Comparison of ENCODE assay signal across 11 cellular contexts in genomic region chr14:65849558-65849957, GRCh38.
DNase-seq lines count a peak whose midpoint lies in the region; ATAC-seq and TF ChIP-seq lines count a peak whose summit lies in the region.
"Had no signal": no experiment of that assay in that cellular context is flagged by ENCODE, and none has a peak within 500 bp of the region (broad histone marks: within the 10 kb centered on the region; RNA-seq: fewer than 3 reads in every experiment).

No MANE protein-coding gene starts in this region.

- in situ Hi-C loops in GM13977 (cut with MboI; ENCODE audit: low pct_unique_long_range_greater_than_20kb, low sequenced_read_pairs, unreplicated experiment) = loop anchor here (25.0 kb wide), 1 partner anchor 437 kb away; the partner anchor contains the start of gene FUT8

- TF ChIP-seq CTCF in CD4-positive, alpha-beta T cell (IDR thresholded peaks at IDR 0.05) = no peak
- no peak for TF ChIP-seq CTCF in brain (conservative IDR thresholded peaks at IDR 0.05)
- no peak for TF ChIP-seq CTCF in GM13977 (IDR thresholded peaks at IDR 0.05; ENCODE audit: extremely low read depth, insufficient read depth, missing control alignments)

- DNase-seq in CD4-positive, alpha-beta T cell = no peak
- DNase-seq in D341Med (ENCODE audit: low spot score) = peak; percentile 76
- DNase-seq in NCI-H69 (lab: John Stamatoyannopoulos, UW) = peak; percentile 95
- no peak for DNase-seq in middle frontal gyrus (ENCODE audit: extremely low spot score, low spot score)
- no peak for DNase-seq in UCSD-AML1 (lab: John Stamatoyannopoulos, UW; ENCODE audit: unreplicated experiment)
- DNase-seq in GM13977 (ENCODE audit: low spot score) = no peak
- DNase-seq: lower lobe of right lung, occipital lobe had no signal

- CTCF ChIA-PET in CD4-positive, alpha-beta T cell (lab: Charles Lee) = interaction anchor here (1.9 kb wide), 1 partner anchor 25 kb away, joined by 9 read pairs; no protein-coding TSS in a partner anchor

- H3K27ac ChIP-seq in CD4-positive, alpha-beta T cell (ENCODE audit: low read depth, low read length) = no peak overlapping the region
- H3K27ac ChIP-seq: lower lobe of right lung, SK-N-MC had no signal

- H3K27me3 Mint-ChIP-seq in CD4-positive, alpha-beta T cell = no peaks in the 10 kb centered on the region
- H3K27me3 Mint-ChIP-seq in brain = peaks cover 11% of the 10 kb centered on the region

- POLR2A ChIA-PET in CD4-positive, alpha-beta T cell (lab: Charles Lee) = interaction anchor here (0.7 to 2.0 kb wide), 5 partner anchors 12 to 78 kb away, joined by 4 to 11 read pairs (median 5); no protein-coding TSS in a partner anchor

- H3K27me3 ChIP-seq in CD4-positive, alpha-beta T cell (ENCODE audit: control insufficient read depth, insufficient read depth, low read length) = no peaks in the 10 kb centered on the region

- H3K36me3 Mint-ChIP-seq in CD4-positive, alpha-beta T cell (ENCODE audit: low read depth) = peaks cover 3% of the 10 kb centered on the region
- no peaks in the 10 kb centered on the region for H3K36me3 Mint-ChIP-seq in brain

- H3K4me3 Mint-ChIP-seq in CD4-positive, alpha-beta T cell = peak overlapping the region; percentile 70
- H3K4me3 Mint-ChIP-seq in brain = peak overlapping the region in 2 of 5 experiments; percentile 14 to 18

- H3K27ac Mint-ChIP-seq in CD4-positive, alpha-beta T cell = peak overlapping the region; percentile 92
- H3K27ac Mint-ChIP-seq in brain = peak overlapping the region in 4 of 5 experiments; percentile 16 to 87 (median 48)

- intact Hi-C loops in CD4-positive, alpha-beta T cell (cut with DNase I, micrococcal nuclease) = loop anchor here in 1 of 2 experiments (10.0 kb wide), 2 partner anchors 105 to 565 kb away; no protein-coding TSS in a partner anchor

- H3K9me3 Mint-ChIP-seq in CD4-positive, alpha-beta T cell = peaks cover 1% of the 10 kb centered on the region
- H3K9me3 Mint-ChIP-seq in brain = peaks cover 0 to 19% (median 10%) of the 10 kb centered on the region in 5 experiments

- no peak for ATAC-seq in CD4-positive, alpha-beta T cell (ENCODE audit: poor library complexity)
- no peak for ATAC-seq in GM19351 (IDR thresholded peaks at IDR 0.05; ENCODE audit: unreplicated experiment)

- no peaks in the 10 kb centered on the region for H3K9me3 ChIP-seq in CD4-positive, alpha-beta T cell (ENCODE audit: control insufficient read depth, low read length)
- H3K9me3 ChIP-seq: lower lobe of right lung had no signal

- peaks cover 76% of the 10 kb centered on the region for H3K4me1 Mint-ChIP-seq in CD4-positive, alpha-beta T cell (ENCODE audit: low read depth)
- peaks cover 47% of the 10 kb centered on the region for H3K4me1 Mint-ChIP-seq in brain

Comparison
In these comparisons a context has a peak if more than half of its experiments do, and no peak if none do; other contexts are left out.
1. DNase-seq: peak in D341Med (single experiment) and NCI-H69 (single experiment); none in CD4-positive, alpha-beta T cell (0 of 10), middle frontal gyrus (single experiment), UCSD-AML1 (single experiment) and GM13977 (single experiment).